Comparison of ENCODE assay signal across 8 cellular contexts in the genomic region with DNA sequence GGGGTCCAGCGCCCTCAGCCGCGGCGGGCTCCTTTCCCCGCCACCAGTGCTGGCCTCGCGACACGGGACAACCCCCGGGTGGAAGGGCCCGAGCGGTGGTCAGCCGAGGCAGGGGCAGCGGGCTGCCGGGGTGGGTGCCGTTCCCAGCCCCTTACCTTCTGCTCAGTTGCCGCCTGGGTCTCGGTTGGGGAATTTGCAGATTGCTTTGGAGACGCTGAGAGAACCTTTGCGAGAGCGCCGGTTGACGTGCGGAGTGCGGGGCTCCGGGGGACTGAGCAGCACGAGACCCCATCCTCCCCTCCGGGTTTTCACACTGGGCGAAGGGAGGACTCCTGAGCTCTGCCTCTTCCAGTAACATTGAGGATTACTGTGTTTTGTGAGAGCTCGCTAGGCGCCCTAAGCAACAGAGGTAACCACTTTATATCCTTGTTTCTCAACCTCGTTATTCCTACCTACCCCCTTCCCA. TPM values are rescaled to one million over a fixed set of nuclear protein-coding genes. Genes with fewer than 3 reads are reported as not detected.
A peak's percentile ranks its signal among the peaks of the same experiment; 100 is the strongest.
DNase-seq lines count a peak whose midpoint lies in the region; ATAC-seq and TF ChIP-seq lines count a peak whose summit lies in the region.

No MANE protein-coding gene starts in this region.

- H3K27me3 ChIP-seq in left lung = no peaks in the 10 kb centered on the region
- no peaks in the 10 kb centered on the region for H3K27me3 ChIP-seq in transverse colon

- no peaks in the 10 kb centered on the region for H3K9me3 Mint-ChIP-seq in activated naive CD4-positive, alpha-beta T cell treated with anti-CD3 and anti-CD28 coated beads for 36 hours

- peaks cover 30% of the 10 kb centered on the region for H3K4me1 Mint-ChIP-seq in activated naive CD4-positive, alpha-beta T cell treated with anti-CD3 and anti-CD28 coated beads for 36 hours (ENCODE audit: low read depth)

- H3K9me3 ChIP-seq in left lung = no peaks in the 10 kb centered on the region
- no peaks in the 10 kb centered on the region for H3K9me3 ChIP-seq in transverse colon

- in situ Hi-C loops in astrocyte of the cerebellum (cut with HindIII; ENCODE audit: low sequenced_read_pairs) (loop anchor here (10.0 kb wide), 1 partner anchor 102 kb away; no protein-coding TSS in a partner anchor), transverse colon (cut with MboI; ENCODE audit: low pct_ligation_motif_present in 1 of 4, low pct_unique_long_range_greater_than_20kb in 1 of 4, low sequenced_read_pairs in 3 of 4) (loop anchor here in 3 of 4 donors (25.0 kb wide), 1 partner anchor 600 kb away; no protein-coding TSS in a partner anchor)

- intact Hi-C loops in activated naive CD4-positive, alpha-beta T cell treated with anti-CD3 and anti-CD28 coated beads for 36 hours (cut with micrococcal nuclease) = loop anchor here (1.0 kb wide), 3 partner anchors 31 to 256 kb away; a partner anchor contains a TSS
- intact Hi-C loops in left lung (cut with DNase I) = no loop called here
- intact Hi-C loops in transverse colon (cut with DNase I; ENCODE audit: low total_unique reads) = no loop called here

- peaks cover 2% of the 10 kb centered on the region for H3K36me3 Mint-ChIP-seq in activated naive CD4-positive, alpha-beta T cell treated with anti-CD3 and anti-CD28 coated beads for 36 hours (ENCODE audit: low read depth)

- TF ChIP-seq CTCF in astrocyte of the cerebellum (IDR thresholded peaks at IDR 0.05; ENCODE audit: low read depth, low read length, missing control alignments) = no peak
- TF ChIP-seq CTCF in left lung (IDR thresholded peaks at IDR 0.05) = no peak
- no peak for TF ChIP-seq CTCF in transverse colon (IDR thresholded peaks at IDR 0.05)

- peak overlapping the region; percentile 95 for H3K4me3 ChIP-seq in astrocyte of the cerebellum (ENCODE audit: low read depth, low read length)
- peak overlapping the region; percentile 97 to 98 for H3K4me3 ChIP-seq in left lung
- peak overlapping the region; percentile 81 to 87 (median 84) for H3K4me3 ChIP-seq in transverse colon

- H3K27ac Mint-ChIP-seq in activated naive CD4-positive, alpha-beta T cell treated with anti-CD3 and anti-CD28 coated beads for 36 hours = no peak overlapping the region

- no peak for TF ChIP-seq POLR2A in transverse colon (IDR thresholded peaks at IDR 0.05)

- CTCF ChIA-PET in activated naive CD4-positive, alpha-beta T cell treated with anti-CD3 and anti-CD28 coated beads for 36 hours (lab: Charles Lee) = interaction anchor here (0.6 to 1.2 kb wide), 4 partner anchors 11 to 791 kb away, joined by 3 to 7 read pairs (median 3); no protein-coding TSS in a partner anchor

- H3K36me3 ChIP-seq in left lung (peaks cover 0 to 5% of the 10 kb centered on the region in 2 donors), transverse colon (no peaks in the 10 kb centered on the region)

- WGBS in transverse colon (ENCODE audit: low coverage in 1 of 2), 2 donors = 4 to 10% methylated on average over 2 to 10 of the region's 31 CpGs

- no peak for DNase-seq in activated naive CD4-positive, alpha-beta T cell treated with anti-CD3 and anti-CD28 coated beads for 36 hours
- no peak for DNase-seq in activated naive CD4-positive, alpha-beta T cell treated with anti-CD3 and anti-CD28 coated beads, Interleukin-2, amount 50 U/mL, for 16 hours
- DNase-seq in astrocyte of the cerebellum (ENCODE audit: low read depth) = no peak
- DNase-seq in left lung = no peak
- DNase-seq in transverse colon = no peak
- no peak for DNase-seq in retina
- DNase-seq in CD1c-positive myeloid dendritic cell (ENCODE audit: extremely low spot score) = no peak

- ATAC-seq in HG03442 (IDR thresholded peaks at IDR 0.05; ENCODE audit: unreplicated experiment) (peak; percentile 12), left lung (no peak)

- no peak for TF ChIP-seq EP300 in transverse colon (IDR thresholded peaks at IDR 0.05; ENCODE audit: low read depth)

- peaks cover 10 to 42% of the 10 kb centered on the region in 2 donors for H3K4me1 ChIP-seq in left lung
- peaks cover 7 to 25% (median 15%) of the 10 kb centered on the region in 4 donors for H3K4me1 ChIP-seq in transverse colon

- H3K27ac ChIP-seq in left lung = peak overlapping the region; percentile 97 to 99
- H3K27ac ChIP-seq in transverse colon = peak overlapping the region; percentile 94 to 96 (median 96)

- H3K4me3 Mint-ChIP-seq in activated naive CD4-positive, alpha-beta T cell treated with anti-CD3 and anti-CD28 coated beads for 36 hours = peak overlapping the region; percentile 95

- no peaks in the 10 kb centered on the region for H3K27me3 Mint-ChIP-seq in activated naive CD4-positive, alpha-beta T cell treated with anti-CD3 and anti-CD28 coated beads for 36 hours (ENCODE audit: low read depth)

RNA-seq across cellular contexts. Expression of a gene that starts 0.4 kb away (rescaled TPM):
- 1 to 10 TPM; 4.5 TPM for total RNA-seq in activated naive CD4-positive, alpha-beta T cell treated with anti-CD3 and anti-CD28 coated beads for 36 hours
- total RNA-seq in left lung = 10 to 100 TPM; 20.1 to 30.6 TPM
- total RNA-seq in transverse colon = 10 to 100 TPM in 3 of 4 donors, 1 to 10 TPM in 1; 1.2 to 25.7 (median 18.8) TPM

RNA-seq across cellular contexts. Expression of a gene that starts 0.9 kb away (rescaled TPM):
- total RNA-seq in activated naive CD4-positive, alpha-beta T cell treated with anti-CD3 and anti-CD28 coated beads for 36 hours = 1 to 10 TPM; 6.9 to 7.5 TPM
- 10 to 100 TPM; 11.0 to 13.1 TPM for total RNA-seq in left lung
- 10 to 100 TPM in 3 of 4 donors, 1 to 10 TPM in 1; 9.0 to 50.9 (median 24.2) TPM for total RNA-seq in transverse colon

RNA-seq across cellular contexts. Expression of a gene that starts 27.7 kb away (rescaled TPM):
- 1 to 10 TPM in 1 of 2 experiments, under 1 TPM in 1; 0.96 to 1.0 TPM for total RNA-seq in activated naive CD4-positive, alpha-beta T cell treated with anti-CD3 and anti-CD28 coated beads for 36 hours
- 1 to 10 TPM; 3.3 to 3.7 TPM for total RNA-seq in left lung
- 10 to 100 TPM in 3 of 4 donors, 1 to 10 TPM in 1; 7.0 to 30.7 (median 10.7) TPM for total RNA-seq in transverse colon

RNA-seq across cellular contexts. Expression of a gene that starts 31.4 kb away (rescaled TPM):
- 10 to 100 TPM; 17.7 to 19.3 TPM for total RNA-seq in activated naive CD4-positive, alpha-beta T cell treated with anti-CD3 and anti-CD28 coated beads for 36 hours
- 100 to 1,000 TPM; 143 to 194 TPM for total RNA-seq in left lung
- total RNA-seq in transverse colon = 100 to 1,000 TPM; 129 to 451 (median 202) TPM

RNA-seq across cellular contexts. Expression of a gene that starts 31.7 kb away (rescaled TPM):
- 10 to 100 TPM; 41.8 to 44.0 TPM for total RNA-seq in activated naive CD4-positive, alpha-beta T cell treated with anti-CD3 and anti-CD28 coated beads for 36 hours
- 10 to 100 TPM; 33.0 to 37.6 TPM for total RNA-seq in left lung
- 10 to 100 TPM in 2 of 4 donors, 1 to 10 TPM in 2; 3.0 to 24.4 (median 13.2) TPM for total RNA-seq in transverse colon
